6 cellular contexts compared by ENCODE assay signal in the genomic region with DNA sequence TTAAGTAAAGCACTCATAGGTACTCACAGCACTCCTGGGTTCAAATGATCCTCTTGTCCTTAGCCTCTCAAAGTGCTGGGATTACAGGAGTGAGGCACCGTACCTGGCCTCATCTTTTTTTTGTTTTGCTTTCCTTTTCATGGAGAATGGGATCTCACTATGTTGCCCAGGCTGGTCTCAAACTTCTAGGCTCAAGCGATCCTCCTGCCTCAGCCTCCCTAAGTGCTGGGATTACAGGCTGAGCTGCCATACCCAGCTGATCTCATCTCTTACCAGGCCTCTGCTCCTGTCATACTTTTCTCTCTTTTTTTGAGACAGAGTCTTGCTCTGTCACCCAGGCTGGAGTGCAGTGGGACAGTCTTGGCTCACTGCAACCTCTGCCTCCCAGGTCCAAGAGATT. TPM values are rescaled to one million over a fixed set of nuclear protein-coding genes. Genes with fewer than 3 reads are reported as not detected.
"Had no signal": no experiment of that assay in that cellular context is flagged by ENCODE, and none has a peak within 500 bp of the region (broad histone marks: within the 10 kb centered on the region; RNA-seq: fewer than 3 reads in every experiment).

No MANE protein-coding gene starts in this region.

RNA-seq across cellular contexts. Expression of a gene that starts 53.1 kb away (rescaled TPM):
- total RNA-seq: activated CD4-positive, alpha-beta memory T cell treated with anti-CD3 and anti-CD28 coated beads, Interleukin-2, amount 10 ng/mL, durations not matched to agents 7 days and 5 days; activated naive CD8-positive, alpha-beta T cell treated with anti-CD3 and anti-CD28 coated beads for 36 hours; cardiac septum; NCI-H460; OCI-LY7; RPMI7951 had no signal
